ENCODE assay signal across 9 cellular contexts in genomic region chr16:29604641-29605549, GRCh38. TPM values are rescaled to one million over a fixed set of nuclear protein-coding genes. Genes with fewer than 3 reads are reported as not detected.
DNase-seq lines count a peak whose midpoint lies in the region; ATAC-seq, FAIRE-seq and TF ChIP-seq lines count a peak whose summit lies in the region.
"Not testable (repeated sequence)": the region's sequence is repeated elsewhere in the genome, so short reads cannot be mapped to it uniquely, and the experiment has no call there.
"Had no signal": no experiment of that assay in that cellular context is flagged by ENCODE, and none has a peak within 500 bp of the region (broad histone marks: within the 10 kb centered on the region; RNA-seq: fewer than 3 reads in every experiment).

No MANE protein-coding gene starts in this region.

- TF ChIP-seq RAD21 in K562 (CRISPR knock-in tag; conservative IDR thresholded peaks at IDR 0.05 in 1 of 2, IDR thresholded peaks at IDR 0.05 in 1 of 2), result not testable (repeated sequence)

- not testable (repeated sequence) for TF ChIP-seq CTCF in K562 (IDR thresholded peaks at IDR 0.05 in 2 of 3, conservative IDR thresholded peaks at IDR 0.05 in 1 of 3; ENCODE audit: insufficient read depth in 2 of 3, low read depth in 1 of 3, low read length in 3 of 3); foreskin fibroblast (IDR thresholded peaks at IDR 0.05; ENCODE audit: low read depth, low read length); mesothelial cell of epicardium (IDR thresholded peaks at IDR 0.05; ENCODE audit: unreplicated experiment)

- peaks cover 71% of the 10 kb centered on the region for H3K4me1 Mint-ChIP-seq in activated CD4-positive, alpha-beta T cell treated with anti-CD3 and anti-CD28 coated beads for 36 hours
- peaks cover 46% of the 10 kb centered on the region for H3K4me1 Mint-ChIP-seq in mesothelial cell of epicardium

- not testable (repeated sequence) for H3K27me3 ChIP-seq in GM23248 (replicated peaks; ENCODE audit: insufficient read depth); K562 (ENCODE audit: control insufficient read depth in 2 of 2, insufficient read depth in 2 of 2, low read length in 2 of 2); small intestine (ENCODE audit: control insufficient read depth in 2 of 2, insufficient read depth in 2 of 2, low read length in 2 of 2)

- TF ChIP-seq POLR2A in K562 (conservative IDR thresholded peaks at IDR 0.05), result not testable (repeated sequence)

- peak overlapping the region; percentile 42 for H3K27ac ChIP-seq in GM23248
- peak overlapping the region; percentile 54; the same call in 2 of the 3 replicates for H3K27ac ChIP-seq in K562 (ENCODE audit: extremely low read depth, low read depth, low read length)
- H3K27ac ChIP-seq in small intestine (ENCODE audit: low read depth in 1 of 2, low read length in 1 of 2), result not testable (repeated sequence)

- 0 out of 2 replicates have a peak overlapping the region, but pooled peaks have one; percentile 25 for H3K9ac ChIP-seq in GM23248
- peak overlapping the region in 1 of 2 experiments; percentile 68; a peak in 1 of 4 replicates for H3K9ac ChIP-seq in K562 (ENCODE audit: insufficient read depth in 1 of 2, low read depth in 2 of 2, low read length in 2 of 2)

- H4K20me1 ChIP-seq in GM23248 (ENCODE audit: insufficient read depth), result not testable (repeated sequence)
- H4K20me1 ChIP-seq in K562 (replicated peaks; ENCODE audit: control insufficient read depth, insufficient read depth, low read length), result peaks cover 17% of the 10 kb centered on the region; the same call in 1 of the 2 replicates

- H3K36me3 ChIP-seq in GM23248 (ENCODE audit: low read depth); small intestine (ENCODE audit: control insufficient read depth in 2 of 2, insufficient read depth in 2 of 2, low read length in 2 of 2): not testable (repeated sequence)
- peaks cover 48% of the 10 kb centered on the region; the same call in 1 of the 3 replicates for H3K36me3 ChIP-seq in K562 (ENCODE audit: control insufficient read depth, insufficient read depth, low read length)

- not testable (repeated sequence) for H3K4me3 ChIP-seq in GM23248; K562; foreskin fibroblast (ENCODE audit: low read depth in 1 of 2, low read length in 2 of 2); small intestine (ENCODE audit: low read depth in 1 of 2, low read length in 2 of 2)

- ATAC-seq in activated CD4-positive, alpha-beta T cell treated with anti-CD3 and anti-CD28 coated beads for 36 hours, result not testable (repeated sequence)
- peak; percentile 60 for ATAC-seq in K562

- H3K27ac Mint-ChIP-seq in activated CD4-positive, alpha-beta T cell treated with anti-CD3 and anti-CD28 coated beads for 36 hours, result peak overlapping the region; percentile 65
- peak overlapping the region; percentile 92 for H3K27ac Mint-ChIP-seq in mesothelial cell of epicardium

- TF ChIP-seq EP300 in K562 (IDR thresholded peaks at IDR 0.05; ENCODE audit: low read length), result not testable (repeated sequence)

- H3K4me1 ChIP-seq in GM23248 (ENCODE audit: insufficient read depth); small intestine (ENCODE audit: control insufficient read depth in 2 of 2, insufficient read depth in 1 of 2, low read depth in 1 of 2, low read length in 1 of 2): not testable (repeated sequence)
- H3K4me1 ChIP-seq in K562 (replicated peaks in 1 of 2; ENCODE audit: control insufficient read depth in 2 of 2, insufficient read depth in 2 of 2, low read length in 2 of 2), result peaks cover 9 to 59% of the 10 kb centered on the region in 2 experiments; a peak in 4 of 5 replicates

- CTCF ChIA-PET in activated CD4-positive, alpha-beta T cell treated with anti-CD3 and anti-CD28 coated beads for 36 hours (lab: Charles Lee); K562 (lab: Yijun Ruan, JAX; ENCODE audit: low intra/inter-chr PET ratio): not testable (repeated sequence)

- H3K4me3 Mint-ChIP-seq in activated CD4-positive, alpha-beta T cell treated with anti-CD3 and anti-CD28 coated beads for 36 hours; mesothelial cell of epicardium: not testable (repeated sequence)

- H3K9me1 ChIP-seq in K562 (ENCODE audit: control insufficient read depth, insufficient read depth, low read length), result not testable (repeated sequence)

- H3F3A ChIP-seq in GM23248 (ENCODE audit: insufficient read depth), result not testable (repeated sequence)

- H2AFZ ChIP-seq in GM23248; K562 (ENCODE audit: low read depth, low read length): not testable (repeated sequence)

- in situ Hi-C loops in GM23248 (cut with MboI); K562 (cut with MboI): not testable (repeated sequence)

- POLR2A ChIA-PET in activated CD4-positive, alpha-beta T cell treated with anti-CD3 and anti-CD28 coated beads for 36 hours (lab: Charles Lee); K562 (lab: Yijun Ruan, JAX): not testable (repeated sequence)

- peak overlapping the region; percentile 45 for H3K4me2 ChIP-seq in GM23248 (ENCODE audit: unreplicated experiment)
- H3K4me2 ChIP-seq in K562 (ENCODE audit: insufficient read depth, low read length), result not testable (repeated sequence)

- 56 to 61% methylated on average over 16 to 21 of the region's 21 CpGs for WGBS in GM23248 (ENCODE audit: low coverage in 1 of 2, low lambda C conversion rate in 2 of 2, missing lambda C conversion rate in 2 of 2), 2 experiments
- 60% methylated on average over 17 of the region's 21 CpGs for WGBS in K562 (ENCODE audit: insufficient coverage, low coverage, missing lambda C conversion rate)
- 68 to 75% (median 75%) methylated on average over 20 to 21 of the region's 21 CpGs for WGBS in small intestine, 3 donors

- DNase-seq in AG08395 (ENCODE audit: low spot score) (peak; percentile 44), GM23248 (peak; percentile 83), NCI-H460 (ENCODE audit: extremely low read depth, low read depth) (peak; percentile 64), K562 (ENCODE audit: extremely low read depth in 1 of 4, low spot score in 3 of 4) (peak in 3 of 4 experiments; percentile 4 to 74 (median 27)), foreskin fibroblast (peak; percentile 71 to 80), small intestine (peak; percentile 27)
- DNase-seq in activated CD4-positive, alpha-beta T cell treated with anti-CD3 and anti-CD28 coated beads for 36 hours; mesothelial cell of epicardium (ENCODE audit: low spot score in 2 of 2, unreplicated experiment in 2 of 2): not testable (repeated sequence)

- H3K79me2 ChIP-seq in GM23248 (ENCODE audit: insufficient read depth) (peaks cover 85% of the 10 kb centered on the region), K562 (ENCODE audit: control insufficient read depth, insufficient read depth, low read length) (peaks cover 96% of the 10 kb centered on the region)

- peak; percentile 87 for FAIRE-seq in K562 (lab: Jason Lieb, UNC)
- not testable (repeated sequence) for FAIRE-seq in small intestine (lab: Jason Lieb, UNC)

- H3K9me3 ChIP-seq in GM23248 (ENCODE audit: low read depth); K562 (replicated peaks; ENCODE audit: control insufficient read depth, insufficient read depth, low read depth, low read length); small intestine (ENCODE audit: control insufficient read depth, low read depth): not testable (repeated sequence)

- peaks cover 36% of the 10 kb centered on the region for H3K36me3 Mint-ChIP-seq in activated CD4-positive, alpha-beta T cell treated with anti-CD3 and anti-CD28 coated beads for 36 hours (ENCODE audit: low read depth)
- not testable (repeated sequence) for H3K36me3 Mint-ChIP-seq in mesothelial cell of epicardium

- H3K9me2 ChIP-seq in GM23248 (ENCODE audit: insufficient read depth), result not testable (repeated sequence)

- not testable (repeated sequence) for BruUV-seq in K562 (replicated peaks; lab: Mats Ljungman, UMichigan)

- intact Hi-C loops in activated CD4-positive, alpha-beta T cell treated with anti-CD3 and anti-CD28 coated beads for 36 hours (cut with DNase I, micrococcal nuclease); K562 (cut with micrococcal nuclease): not testable (repeated sequence)

- not testable (repeated sequence) for H3K9me3 Mint-ChIP-seq in activated CD4-positive, alpha-beta T cell treated with anti-CD3 and anti-CD28 coated beads for 36 hours (ENCODE audit: low read depth); mesothelial cell of epicardium

- not testable (repeated sequence) for H3K27me3 Mint-ChIP-seq in activated CD4-positive, alpha-beta T cell treated with anti-CD3 and anti-CD28 coated beads for 36 hours; mesothelial cell of epicardium (ENCODE audit: low read depth)

TF ChIP-seq in K562, 482 proteins besides CTCF, POLR2A, EP300 and RAD21 (continues in another document):
- TF ChIP-seq NFE2 (IDR thresholded peaks at IDR 0.05; ENCODE audit: low read depth), result peak; percentile 90

RNA-seq across cellular contexts. Expression of gene SPN, which starts 58.2 kb away (rescaled TPM):
- total RNA-seq in GM23248 (2014; rRNA removed; shearing (Covaris generic)), result not detected in 2 replicates
- polyA plus RNA-seq in GM23248 (2016; fragmentation: Nextera tagmentation; extraction: Ambion mirVana), result 0.14 TPM in 1 of 2 replicates, not detected in the other
- not detected in 2 replicates for total RNA-seq in NCI-H460 (2014; rRNA removed; shearing (Covaris generic))
- not detected in 2 replicates for polyA plus RNA-seq in NCI-H460 (2014; cell fraction: nucleus; rRNA removed)
- 100 to 1,000 TPM; 103 to 127 TPM for total RNA-seq in activated CD4-positive, alpha-beta T cell treated with anti-CD3 and anti-CD28 coated beads for 36 hours
- 97.4 and 224 TPM in 2 replicates for total RNA-seq in K562 (2011; cell fraction: chromatin; rRNA removed; ENCODE audit: low replicate concordance)
- total RNA-seq in K562 (2011; cell fraction: nucleolus; rRNA removed), result 129 and 166 TPM in 2 replicates
- 142 and 171 TPM in 2 replicates for total RNA-seq in K562 (2011; cell fraction: nucleoplasm; rRNA removed)
- total RNA-seq in K562 (2014; rRNA removed), result 75.4 and 91.8 TPM in 2 replicates
- 80.6 and 85.0 TPM in 2 replicates for total RNA-seq in K562 (2014; rRNA removed; fragmentation: Illumina TruSeq; extraction: Trizol)
- total RNA-seq in K562 (2015; rRNA removed; fragmentation: Illumina TruSeq; extraction: Trizol), result 110 and 114 TPM in 2 replicates
- total RNA-seq in K562 (2021), result 202 and 225 TPM in 2 replicates
- polyA plus RNA-seq in K562 (2011; rRNA removed), result 56.7 and 114 TPM in 2 replicates
- 56.3 and 107 TPM in 2 replicates for polyA plus RNA-seq in K562 (2011; cell fraction: cytosol; rRNA removed)
- 80.5 and 114 TPM in 2 replicates for polyA plus RNA-seq in K562 (2011; cell fraction: nucleus; rRNA removed)
- polyA plus RNA-seq in K562 (2012), result 152 and 220 TPM in 2 replicates
- 174 and 221 TPM in 2 replicates for polyA plus RNA-seq in K562 (2014; fragmentation: Illumina TruSeq; extraction: Trizol)
- polyA plus RNA-seq in K562 (2014; fragmentation: Nextera tagmentation; extraction: Ambion mirVana), result 10 to 100 TPM; 24.3 to 34.3 TPM
- polyA plus RNA-seq in K562 (2014; rRNA removed), result 74.2 and 79.4 TPM in 2 replicates
- polyA minus RNA-seq in K562 (2011; rRNA and poly(A)+ RNA removed), result 64.6 and 73.0 TPM in 2 replicates
- polyA minus RNA-seq in K562 (2011; cell fraction: cytosol; rRNA and poly(A)+ RNA removed), result 66.4 and 80.3 TPM in 2 replicates
- 15.9 and 30.7 TPM in 2 replicates for polyA minus RNA-seq in K562 (2011; cell fraction: nucleus; rRNA and poly(A)+ RNA removed)
- 0.38 to 0.63 TPM (median 0.57 TPM) in 3 replicates for total RNA-seq in mesothelial cell of epicardium
- 1 to 10 TPM; 1.1 to 1.6 (median 1.3) TPM for polyA plus RNA-seq in small intestine
- total RNA-seq: epithelial cell of proximal tubule had no signal

Comparison
In these comparisons a context has a peak if more than half of its experiments do, and no peak if none do; other contexts are left out.
1. RNA of gene SPN, which starts 58.2 kb away (total RNA-seq): 103 to 127 TPM in activated CD4-positive, alpha-beta T cell treated with anti-CD3 and anti-CD28 coated beads for 36 hours and 75.4 to 225 TPM in K562; 0.38 to 0.63 TPM in mesothelial cell of epicardium, not detected in GM23248 and not detected in NCI-H460; every median in the first group is over 10 times any median in the second.